Comparison of ENCODE assay signal across 1 cellular context in the genomic region with DNA sequence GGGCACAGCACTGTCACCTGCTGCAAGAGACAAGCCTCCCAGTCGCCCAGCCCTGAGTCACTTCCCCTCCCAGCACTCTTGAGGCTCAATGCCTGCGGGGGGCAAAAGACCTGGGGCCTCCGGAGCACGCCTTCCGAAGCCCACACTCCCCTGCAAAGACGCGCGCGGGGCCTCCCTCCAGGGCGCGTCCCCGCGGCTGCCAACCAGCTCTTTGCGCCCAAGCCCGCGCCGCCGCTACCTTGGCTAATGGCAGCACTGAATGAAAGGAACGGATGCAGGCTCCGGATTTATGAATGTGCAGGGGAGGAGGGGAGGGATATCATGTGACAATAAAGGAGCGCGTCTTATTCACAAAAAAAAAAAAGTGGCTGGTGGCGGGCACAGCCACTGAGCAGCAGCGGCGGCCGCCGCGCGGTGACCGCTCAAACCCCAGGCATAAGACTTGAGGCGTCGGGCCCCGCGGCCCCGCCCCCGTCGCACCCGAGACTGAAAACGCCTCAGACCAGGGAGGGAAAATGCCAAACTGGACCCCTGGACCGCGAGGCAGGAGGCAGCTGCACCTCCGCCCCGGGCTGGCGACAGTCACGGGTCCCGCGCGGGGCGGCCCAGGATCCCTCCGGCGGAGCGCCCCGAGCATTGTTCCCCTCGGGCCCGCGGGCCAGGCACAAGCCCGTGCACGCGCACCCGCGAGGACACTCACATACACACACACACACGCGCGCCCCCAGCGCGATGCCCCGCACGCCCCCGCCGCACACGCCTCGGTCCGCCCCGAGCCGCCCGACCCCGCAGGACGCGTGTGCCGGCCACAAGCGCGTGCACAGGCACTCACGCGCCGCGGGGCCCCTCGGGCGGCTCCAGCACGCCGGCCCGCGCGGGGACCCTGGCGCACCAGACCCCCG.
TF ChIP-seq lines count a peak whose summit lies in the region.

No MANE protein-coding gene starts in this region.

TF ChIP-seq in HEK293, 187 proteins besides CTCF, POLR2A, EP300 and RAD21 (continued from another document and continues in another):
- no peak for TF ChIP-seq ZNF311 (tag by site-specific recombination; IDR thresholded peaks at IDR 0.05; ENCODE audit: borderline replicate concordance)
- no peak for TF ChIP-seq ZNF19 (tag by site-specific recombination; IDR thresholded peaks at IDR 0.05; ENCODE audit: low read depth)
- TF ChIP-seq ZXDB (tag by site-specific recombination; IDR thresholded peaks at IDR 0.05) = peak; percentile 81
- TF ChIP-seq, protein P1, sequence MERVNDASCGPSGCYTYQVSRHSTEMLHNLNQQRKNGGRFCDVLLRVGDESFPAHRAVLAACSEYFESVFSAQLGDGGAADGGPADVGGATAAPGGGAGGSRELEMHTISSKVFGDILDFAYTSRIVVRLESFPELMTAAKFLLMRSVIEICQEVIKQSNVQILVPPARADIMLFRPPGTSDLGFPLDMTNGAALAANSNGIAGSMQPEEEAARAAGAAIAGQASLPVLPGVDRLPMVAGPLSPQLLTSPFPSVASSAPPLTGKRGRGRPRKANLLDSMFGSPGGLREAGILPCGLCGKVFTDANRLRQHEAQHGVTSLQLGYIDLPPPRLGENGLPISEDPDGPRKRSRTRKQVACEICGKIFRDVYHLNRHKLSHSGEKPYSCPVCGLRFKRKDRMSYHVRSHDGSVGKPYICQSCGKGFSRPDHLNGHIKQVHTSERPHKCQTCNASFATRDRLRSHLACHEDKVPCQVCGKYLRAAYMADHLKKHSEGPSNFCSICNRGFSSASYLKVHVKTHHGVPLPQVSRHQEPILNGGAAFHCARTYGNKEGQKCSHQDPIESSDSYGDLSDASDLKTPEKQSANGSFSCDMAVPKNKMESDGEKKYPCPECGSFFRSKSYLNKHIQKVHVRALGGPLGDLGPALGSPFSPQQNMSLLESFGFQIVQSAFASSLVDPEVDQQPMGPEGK (tag by site-specific recombination; IDR thresholded peaks at IDR 0.05) = peak; percentile 59
- no peak for TF ChIP-seq ZSCAN23 (tag by site-specific recombination; IDR thresholded peaks at IDR 0.05)
- TF ChIP-seq ZNF626 (tag by site-specific recombination; IDR thresholded peaks at IDR 0.05) = no peak
- TF ChIP-seq ZNF530 (tag by site-specific recombination; IDR thresholded peaks at IDR 0.05; ENCODE audit: low read depth) = no peak
- peak; percentile 28; the same call in 1 of the 2 replicates for TF ChIP-seq KLF10 (tag by site-specific recombination; IDR thresholded peaks at IDR 0.05)
- no peak; the same call in none of the 2 replicates for TF ChIP-seq WT1 (tag by site-specific recombination; IDR thresholded peaks at IDR 0.05)
- TF ChIP-seq, protein P2, sequence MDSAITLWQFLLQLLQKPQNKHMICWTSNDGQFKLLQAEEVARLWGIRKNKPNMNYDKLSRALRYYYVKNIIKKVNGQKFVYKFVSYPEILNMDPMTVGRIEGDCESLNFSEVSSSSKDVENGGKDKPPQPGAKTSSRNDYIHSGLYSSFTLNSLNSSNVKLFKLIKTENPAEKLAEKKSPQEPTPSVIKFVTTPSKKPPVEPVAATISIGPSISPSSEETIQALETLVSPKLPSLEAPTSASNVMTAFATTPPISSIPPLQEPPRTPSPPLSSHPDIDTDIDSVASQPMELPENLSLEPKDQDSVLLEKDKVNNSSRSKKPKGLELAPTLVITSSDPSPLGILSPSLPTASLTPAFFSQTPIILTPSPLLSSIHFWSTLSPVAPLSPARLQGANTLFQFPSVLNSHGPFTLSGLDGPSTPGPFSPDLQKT (IDR thresholded peaks at IDR 0.05; ENCODE audit: borderline replicate concordance, low read depth, low read length) = no peak
- no peak for TF ChIP-seq ZNF830 (tag by site-specific recombination; IDR thresholded peaks at IDR 0.05; ENCODE audit: low read depth)
- no peak for TF ChIP-seq ZNF214 (tag by site-specific recombination; IDR thresholded peaks at IDR 0.05; ENCODE audit: borderline replicate concordance)
- TF ChIP-seq IKZF3 (tag by site-specific recombination; IDR thresholded peaks at IDR 0.05) = no peak
- TF ChIP-seq ZSCAN16 (tag by site-specific recombination; IDR thresholded peaks at IDR 0.05) = no peak
- TF ChIP-seq ZNF37A (tag by site-specific recombination; IDR thresholded peaks at IDR 0.05) = no peak
- no peak for TF ChIP-seq ZNF596 (tag by site-specific recombination; IDR thresholded peaks at IDR 0.05)
- no peak for TF ChIP-seq ZNF274 (IDR thresholded peaks at IDR 0.05; ENCODE audit: low read length)
- TF ChIP-seq ZNF274 (tag by site-specific recombination; IDR thresholded peaks at IDR 0.05; ENCODE audit: borderline replicate concordance) = no peak
- TF ChIP-seq, protein P3, sequence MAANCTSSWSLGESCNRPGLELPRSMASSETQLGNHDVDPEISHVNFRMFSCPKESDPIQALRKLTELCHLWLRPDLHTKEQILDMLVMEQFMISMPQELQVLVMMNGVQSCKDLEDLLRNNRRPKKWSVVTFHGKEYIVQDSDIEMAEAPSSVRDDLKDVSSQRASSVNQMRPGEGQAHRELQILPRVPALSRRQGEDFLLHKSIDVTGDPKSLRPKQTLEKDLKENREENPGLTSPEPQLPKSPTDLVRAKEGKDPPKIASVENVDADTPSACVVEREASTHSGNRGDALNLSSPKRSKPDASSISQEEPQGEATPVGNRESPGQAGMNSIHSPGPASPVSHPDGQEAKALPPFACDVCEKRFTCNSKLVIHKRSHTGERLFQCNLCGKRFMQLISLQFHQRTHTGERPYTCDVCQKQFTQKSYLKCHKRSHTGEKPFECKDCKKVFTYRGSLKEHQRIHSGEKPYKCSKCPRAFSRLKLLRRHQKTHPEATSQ (tag by site-specific recombination; IDR thresholded peaks at IDR 0.05) = no peak
- TF ChIP-seq, protein P4, sequence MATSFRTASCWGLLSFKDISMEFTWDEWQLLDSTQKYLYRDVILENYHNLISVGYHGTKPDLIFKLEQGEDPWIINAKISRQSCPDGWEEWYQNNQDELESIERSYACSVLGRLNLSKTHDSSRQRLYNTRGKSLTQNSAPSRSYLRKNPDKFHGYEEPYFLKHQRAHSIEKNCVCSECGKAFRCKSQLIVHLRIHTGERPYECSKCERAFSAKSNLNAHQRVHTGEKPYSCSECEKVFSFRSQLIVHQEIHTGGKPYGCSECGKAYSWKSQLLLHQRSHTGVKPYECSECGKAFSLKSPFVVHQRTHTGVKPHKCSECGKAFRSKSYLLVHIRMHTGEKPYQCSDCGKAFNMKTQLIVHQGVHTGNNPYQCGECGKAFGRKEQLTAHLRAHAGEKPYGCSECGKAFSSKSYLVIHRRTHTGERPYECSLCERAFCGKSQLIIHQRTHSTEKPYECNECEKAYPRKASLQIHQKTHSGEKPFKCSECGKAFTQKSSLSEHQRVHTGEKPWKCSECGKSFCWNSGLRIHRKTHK (tag by site-specific recombination; IDR thresholded peaks at IDR 0.05) = no peak
- TF ChIP-seq ZNF292 (tag by site-specific recombination; IDR thresholded peaks at IDR 0.05; ENCODE audit: borderline replicate concordance, low read depth) = no peak
- no peak for TF ChIP-seq ZNF394 (tag by site-specific recombination; IDR thresholded peaks at IDR 0.05; ENCODE audit: borderline replicate concordance)
- TF ChIP-seq ZNF664 (tag by site-specific recombination; IDR thresholded peaks at IDR 0.05) = no peak
- no peak for TF ChIP-seq ZNF561 (tag by site-specific recombination; IDR thresholded peaks at IDR 0.05; ENCODE audit: borderline replicate concordance)
- TF ChIP-seq, protein P5, sequence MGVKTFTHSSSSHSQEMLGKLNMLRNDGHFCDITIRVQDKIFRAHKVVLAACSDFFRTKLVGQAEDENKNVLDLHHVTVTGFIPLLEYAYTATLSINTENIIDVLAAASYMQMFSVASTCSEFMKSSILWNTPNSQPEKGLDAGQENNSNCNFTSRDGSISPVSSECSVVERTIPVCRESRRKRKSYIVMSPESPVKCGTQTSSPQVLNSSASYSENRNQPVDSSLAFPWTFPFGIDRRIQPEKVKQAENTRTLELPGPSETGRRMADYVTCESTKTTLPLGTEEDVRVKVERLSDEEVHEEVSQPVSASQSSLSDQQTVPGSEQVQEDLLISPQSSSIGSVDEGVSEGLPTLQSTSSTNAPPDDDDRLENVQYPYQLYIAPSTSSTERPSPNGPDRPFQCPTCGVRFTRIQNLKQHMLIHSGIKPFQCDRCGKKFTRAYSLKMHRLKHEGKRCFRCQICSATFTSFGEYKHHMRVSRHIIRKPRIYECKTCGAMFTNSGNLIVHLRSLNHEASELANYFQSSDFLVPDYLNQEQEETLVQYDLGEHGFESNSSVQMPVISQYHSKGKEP (tag by site-specific recombination; IDR thresholded peaks at IDR 0.05) = peak; percentile 30; the same call in 1 of the 2 replicates
- TF ChIP-seq ZNF114 (tag by site-specific recombination; IDR thresholded peaks at IDR 0.05) = no peak
- TF ChIP-seq, protein P6, sequence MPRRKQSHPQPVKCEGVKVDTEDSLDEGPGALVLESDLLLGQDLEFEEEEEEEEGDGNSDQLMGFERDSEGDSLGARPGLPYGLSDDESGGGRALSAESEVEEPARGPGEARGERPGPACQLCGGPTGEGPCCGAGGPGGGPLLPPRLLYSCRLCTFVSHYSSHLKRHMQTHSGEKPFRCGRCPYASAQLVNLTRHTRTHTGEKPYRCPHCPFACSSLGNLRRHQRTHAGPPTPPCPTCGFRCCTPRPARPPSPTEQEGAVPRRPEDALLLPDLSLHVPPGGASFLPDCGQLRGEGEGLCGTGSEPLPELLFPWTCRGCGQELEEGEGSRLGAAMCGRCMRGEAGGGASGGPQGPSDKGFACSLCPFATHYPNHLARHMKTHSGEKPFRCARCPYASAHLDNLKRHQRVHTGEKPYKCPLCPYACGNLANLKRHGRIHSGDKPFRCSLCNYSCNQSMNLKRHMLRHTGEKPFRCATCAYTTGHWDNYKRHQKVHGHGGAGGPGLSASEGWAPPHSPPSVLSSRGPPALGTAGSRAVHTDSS (tag by site-specific recombination; IDR thresholded peaks at IDR 0.05) = no peak
- TF ChIP-seq YY1 (tag by site-specific recombination; IDR thresholded peaks at IDR 0.05) = no peak
- no peak for TF ChIP-seq ZNF174 (tag by site-specific recombination; IDR thresholded peaks at IDR 0.05)
- no peak for TF ChIP-seq TRIM28 (IDR thresholded peaks at IDR 0.05; ENCODE audit: borderline replicate concordance, low read length)
- peak; percentile 82 for TF ChIP-seq ZBTB8A (tag by site-specific recombination; IDR thresholded peaks at IDR 0.05)
- TF ChIP-seq ZFP69B (tag by site-specific recombination; IDR thresholded peaks at IDR 0.05) = no peak
- no peak for TF ChIP-seq KLF7 (tag by site-specific recombination; IDR thresholded peaks at IDR 0.05; ENCODE audit: borderline replicate concordance)
- TF ChIP-seq MYNN (tag by site-specific recombination; IDR thresholded peaks at IDR 0.05; ENCODE audit: borderline replicate concordance) = no peak
- TF ChIP-seq ZNF571 (tag by site-specific recombination; IDR thresholded peaks at IDR 0.05) = no peak
- TF ChIP-seq HOXA7 (CRISPR knock-in tag; IDR thresholded peaks at IDR 0.05; ENCODE audit: borderline replicate concordance) = no peak
- peak; percentile 42; the same call in 1 of the 2 replicates for TF ChIP-seq ZNF501 (tag by site-specific recombination; IDR thresholded peaks at IDR 0.05)
- TF ChIP-seq, protein P7, sequence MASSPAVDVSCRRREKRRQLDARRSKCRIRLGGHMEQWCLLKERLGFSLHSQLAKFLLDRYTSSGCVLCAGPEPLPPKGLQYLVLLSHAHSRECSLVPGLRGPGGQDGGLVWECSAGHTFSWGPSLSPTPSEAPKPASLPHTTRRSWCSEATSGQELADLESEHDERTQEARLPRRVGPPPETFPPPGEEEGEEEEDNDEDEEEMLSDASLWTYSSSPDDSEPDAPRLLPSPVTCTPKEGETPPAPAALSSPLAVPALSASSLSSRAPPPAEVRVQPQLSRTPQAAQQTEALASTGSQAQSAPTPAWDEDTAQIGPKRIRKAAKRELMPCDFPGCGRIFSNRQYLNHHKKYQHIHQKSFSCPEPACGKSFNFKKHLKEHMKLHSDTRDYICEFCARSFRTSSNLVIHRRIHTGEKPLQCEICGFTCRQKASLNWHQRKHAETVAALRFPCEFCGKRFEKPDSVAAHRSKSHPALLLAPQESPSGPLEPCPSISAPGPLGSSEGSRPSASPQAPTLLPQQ (tag by site-specific recombination; IDR thresholded peaks at IDR 0.05) = peak; percentile 49; the same call in 1 of the 2 replicates
- no peak for TF ChIP-seq ZNF155 (tag by site-specific recombination; IDR thresholded peaks at IDR 0.05)
- TF ChIP-seq SCRT2 (tag by site-specific recombination; IDR thresholded peaks at IDR 0.05) = no peak
- TF ChIP-seq ZNF585B (tag by site-specific recombination; IDR thresholded peaks at IDR 0.05) = no peak
- TF ChIP-seq, protein P8, sequence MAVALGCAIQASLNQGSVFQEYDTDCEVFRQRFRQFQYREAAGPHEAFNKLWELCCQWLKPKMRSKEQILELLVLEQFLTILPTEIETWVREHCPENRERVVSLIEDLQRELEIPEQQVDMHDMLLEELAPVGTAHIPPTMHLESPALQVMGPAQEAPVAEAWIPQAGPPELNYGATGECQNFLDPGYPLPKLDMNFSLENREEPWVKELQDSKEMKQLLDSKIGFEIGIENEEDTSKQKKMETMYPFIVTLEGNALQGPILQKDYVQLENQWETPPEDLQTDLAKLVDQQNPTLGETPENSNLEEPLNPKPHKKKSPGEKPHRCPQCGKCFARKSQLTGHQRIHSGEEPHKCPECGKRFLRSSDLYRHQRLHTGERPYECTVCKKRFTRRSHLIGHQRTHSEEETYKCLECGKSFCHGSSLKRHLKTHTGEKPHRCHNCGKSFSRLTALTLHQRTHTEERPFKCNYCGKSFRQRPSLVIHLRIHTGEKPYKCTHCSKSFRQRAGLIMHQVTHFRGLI (tag by site-specific recombination; IDR thresholded peaks at IDR 0.05) = peak; percentile 89
- TF ChIP-seq ZNF843 (tag by site-specific recombination; IDR thresholded peaks at IDR 0.05) = no peak; the same call in 1 of the 2 replicates
- TF ChIP-seq ZNF549 (tag by site-specific recombination; IDR thresholded peaks at IDR 0.05) = no peak
- TF ChIP-seq, protein P9, sequence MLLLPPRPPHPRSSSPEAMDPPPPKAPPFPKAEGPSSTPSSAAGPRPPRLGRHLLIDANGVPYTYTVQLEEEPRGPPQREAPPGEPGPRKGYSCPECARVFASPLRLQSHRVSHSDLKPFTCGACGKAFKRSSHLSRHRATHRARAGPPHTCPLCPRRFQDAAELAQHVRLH (tag by site-specific recombination; IDR thresholded peaks at IDR 0.05) = no peak
- TF ChIP-seq, protein P10, sequence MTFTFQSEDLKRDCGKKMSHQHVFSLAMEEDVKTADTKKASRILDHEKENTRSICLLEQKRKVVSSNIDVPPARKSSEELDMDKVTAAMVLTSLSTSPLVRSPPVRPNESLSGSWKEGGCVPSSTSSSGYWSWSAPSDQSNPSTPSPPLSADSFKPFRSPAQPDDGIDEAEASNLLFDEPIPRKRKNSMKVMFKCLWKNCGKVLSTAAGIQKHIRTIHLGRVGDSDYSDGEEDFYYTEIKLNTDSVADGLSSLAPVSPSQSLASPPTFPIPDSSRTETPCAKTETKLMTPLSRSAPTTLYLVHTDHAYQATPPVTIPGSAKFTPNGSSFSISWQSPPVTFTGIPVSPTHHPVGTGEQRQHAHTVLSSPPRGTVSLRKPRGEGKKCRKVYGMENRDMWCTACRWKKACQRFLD (tag by site-specific recombination; IDR thresholded peaks at IDR 0.05) = no peak
- no peak for TF ChIP-seq ZNF416 (tag by site-specific recombination; IDR thresholded peaks at IDR 0.05)
- no peak for TF ChIP-seq ZNF169 (tag by site-specific recombination; IDR thresholded peaks at IDR 0.05)
- no peak for TF ChIP-seq ZFP37 (tag by site-specific recombination; IDR thresholded peaks at IDR 0.05)
- TF ChIP-seq ZNF560 (tag by site-specific recombination; IDR thresholded peaks at IDR 0.05; ENCODE audit: borderline replicate concordance) = no peak
- TF ChIP-seq ZNF658 (tag by site-specific recombination; IDR thresholded peaks at IDR 0.05) = no peak
- peak; percentile 84 for TF ChIP-seq ZIC2 (tag by site-specific recombination; IDR thresholded peaks at IDR 0.05)
- TF ChIP-seq ZNF776 (tag by site-specific recombination; IDR thresholded peaks at IDR 0.05; ENCODE audit: borderline replicate concordance) = no peak
- no peak for TF ChIP-seq ZNF544 (tag by site-specific recombination; IDR thresholded peaks at IDR 0.05)
